ENCODE assay signal across 9 cellular contexts in genomic region chr5:115415143-115415491, GRCh38.
DNase-seq lines count a peak whose midpoint lies in the region; ATAC-seq and TF ChIP-seq lines count a peak whose summit lies in the region.
"Had no signal": no experiment of that assay in that cellular context is flagged by ENCODE, and none has a peak within 500 bp of the region (broad histone marks: within the 10 kb centered on the region; RNA-seq: fewer than 3 reads in every experiment).

No MANE protein-coding gene starts in this region.

- H3K4me1 Mint-ChIP-seq in activated T-helper 2 cell treated with anti-CD3 and anti-CD28 coated beads, Interferon-gamma antibody, Interleukin-2, Interleukin-4, amounts not matched to agents 10 μg/mL and 5 μg/mL and 100 μg/mL, durations not matched to agents 14 hours and 24 hours and 36 hours (ENCODE audit: low read depth) = peaks cover 3% of the 10 kb centered on the region

- H3K4me1 ChIP-seq in heart right ventricle (peaks cover 5 to 51% (median 24%) of the 10 kb centered on the region in 9 donors), transverse colon (peaks cover 16 to 62% (median 36%) of the 10 kb centered on the region in 4 donors)

- WGBS in heart right ventricle, 2 donors = 23 to 40% methylated on average over 1 of the region's 1 CpG
- WGBS in transverse colon (ENCODE audit: low coverage in 1 of 2), 2 donors = 38% methylated on average over 1 of the region's 1 CpG; no CpG with 5 or more reads in 1 of the 2 donors

- ATAC-seq in activated naive CD4-positive, alpha-beta T cell treated with anti-CD3 and anti-CD28 coated beads, Interleukin-2, amount 50 U/mL, for 72 hours = peak; percentile 49 to 83
- ATAC-seq in heart right ventricle = peak in 7 of 8 donors; percentile 29 to 88 (median 82)

- H3K4me3 Mint-ChIP-seq in activated T-helper 2 cell treated with anti-CD3 and anti-CD28 coated beads, Interferon-gamma antibody, Interleukin-2, Interleukin-4, amounts not matched to agents 10 μg/mL and 5 μg/mL and 100 μg/mL, durations not matched to agents 14 hours and 24 hours and 36 hours (ENCODE audit: low read depth) = no peak overlapping the region

- TF ChIP-seq CTCF in heart right ventricle (IDR thresholded peaks at IDR 0.05) = no peak
- TF ChIP-seq CTCF in transverse colon (IDR thresholded peaks at IDR 0.05) = no peak

- H3K9me3 ChIP-seq in heart right ventricle = no peaks in the 10 kb centered on the region
- no peaks in the 10 kb centered on the region for H3K9me3 ChIP-seq in transverse colon

- peak; percentile 60 for TF ChIP-seq EP300 in transverse colon (IDR thresholded peaks at IDR 0.05; ENCODE audit: low read depth)

- H3K27me3 ChIP-seq in heart right ventricle = no peaks in the 10 kb centered on the region
- H3K27me3 ChIP-seq in transverse colon = no peaks in the 10 kb centered on the region

- intact Hi-C loops in heart right ventricle (cut with DNase I) (loop anchor here in 2 of 10 donors (5.0 kb wide), 2 partner anchors 33 to 127 kb away; partner anchors contain the start of gene FEM1C (in 1 of the 2)), transverse colon (cut with DNase I; ENCODE audit: low total_unique reads) (no loop called here)
- intact Hi-C loops in activated T-helper 2 cell treated with anti-CD3 and anti-CD28 coated beads, Interferon-gamma antibody, Interleukin-2, Interleukin-4, amounts not matched to agents 10 μg/mL and 5 μg/mL and 100 μg/mL, durations not matched to agents 14 hours and 24 hours and 36 hours (cut with micrococcal nuclease) = loop anchor here (1.0 to 2.0 kb wide), 2 partner anchors 46 to 72 kb away; no protein-coding TSS in a partner anchor

- in situ Hi-C loops in transverse colon (cut with MboI; ENCODE audit: low pct_ligation_motif_present in 1 of 4, low pct_unique_long_range_greater_than_20kb in 1 of 4, low sequenced_read_pairs in 3 of 4) = no loop called here

- H3K4me3 ChIP-seq in heart right ventricle (no peak overlapping the region), transverse colon (no peak overlapping the region)

- H3K36me3 ChIP-seq in heart right ventricle = no peaks in the 10 kb centered on the region
- no peaks in the 10 kb centered on the region for H3K36me3 ChIP-seq in transverse colon

- peak; percentile 51 for TF ChIP-seq POLR2A in transverse colon (IDR thresholded peaks at IDR 0.05)

- no peaks in the 10 kb centered on the region for H3K36me3 Mint-ChIP-seq in activated naive CD4-positive, alpha-beta T cell treated with anti-CD3 and anti-CD28 coated beads, Interleukin-2, amount 50 U/mL, for 72 hours
- no peaks in the 10 kb centered on the region for H3K36me3 Mint-ChIP-seq in activated T-helper 2 cell treated with anti-CD3 and anti-CD28 coated beads, Interferon-gamma antibody, Interleukin-2, Interleukin-4, amounts not matched to agents 10 μg/mL and 5 μg/mL and 100 μg/mL, durations not matched to agents 14 hours and 24 hours and 36 hours (ENCODE audit: low read depth)

- H3K27me3 Mint-ChIP-seq in activated T-helper 2 cell treated with anti-CD3 and anti-CD28 coated beads, Interferon-gamma antibody, Interleukin-2, Interleukin-4, amounts not matched to agents 10 μg/mL and 5 μg/mL and 100 μg/mL, durations not matched to agents 14 hours and 24 hours and 36 hours (ENCODE audit: low read depth) = peaks cover 8% of the 10 kb centered on the region

- peak overlapping the region in 1 of 2 donors; percentile 19 for H3K27ac Mint-ChIP-seq in activated naive CD4-positive, alpha-beta T cell treated with anti-CD3 and anti-CD28 coated beads, Interleukin-2, amount 50 U/mL, for 72 hours
- H3K27ac Mint-ChIP-seq in activated T-helper 2 cell treated with anti-CD3 and anti-CD28 coated beads, Interferon-gamma antibody, Interleukin-2, Interleukin-4, amounts not matched to agents 10 μg/mL and 5 μg/mL and 100 μg/mL, durations not matched to agents 14 hours and 24 hours and 36 hours = no peak overlapping the region

- peaks cover 0 to 5% of the 10 kb centered on the region in 2 donors for H3K9me3 Mint-ChIP-seq in activated naive CD4-positive, alpha-beta T cell treated with anti-CD3 and anti-CD28 coated beads, Interleukin-2, amount 50 U/mL, for 72 hours
- H3K9me3 Mint-ChIP-seq in activated T-helper 2 cell treated with anti-CD3 and anti-CD28 coated beads, Interferon-gamma antibody, Interleukin-2, Interleukin-4, amounts not matched to agents 10 μg/mL and 5 μg/mL and 100 μg/mL, durations not matched to agents 14 hours and 24 hours and 36 hours = no peaks in the 10 kb centered on the region

- no peak for DNase-seq in activated naive CD4-positive, alpha-beta T cell treated with anti-CD3 and anti-CD28 coated beads, Interleukin-2, amount 50 U/mL, for 72 hours (ENCODE audit: low spot score in 2 of 2)
- no peak for DNase-seq in activated naive CD4-positive, alpha-beta T cell treated with Interleukin-2 at 50 U/mL for 16 hours
- DNase-seq in OCI-M1 (lab: John Stamatoyannopoulos, UW) = peak; percentile 3
- peak in 1 of 2 donors; percentile 36 for DNase-seq in heart right ventricle
- DNase-seq in transverse colon = peak; percentile 89
- no peak for DNase-seq in activated effector memory CD4-positive, alpha-beta T cell treated with Interleukin-2 at 50 U/mL for 16 hours
- DNase-seq in activated T-helper 2 cell treated with anti-CD3 and anti-CD28 coated beads, Interferon-gamma antibody, Interleukin-2, Interleukin-4, amounts not matched to agents 10 μg/mL and 5 μg/mL and 100 μg/mL, durations not matched to agents 14 hours and 24 hours and 36 hours (ENCODE audit: low spot score) = no peak
- no peak for DNase-seq in SKM-1 (lab: John Stamatoyannopoulos, UW; ENCODE audit: unreplicated experiment)
- DNase-seq: DND-41 had no signal

- peak overlapping the region in 2 of 10 donors; percentile 23 to 46 for H3K27ac ChIP-seq in heart right ventricle
- H3K27ac ChIP-seq in transverse colon = peak overlapping the region; percentile 73 to 87 (median 82)

Comparison
In these comparisons a context has a peak if more than half of its experiments do, and no peak if none do; other contexts are left out.
1. DNase-seq: peak in OCI-M1 (single experiment) and transverse colon (single experiment); none in activated naive CD4-positive, alpha-beta T cell treated with anti-CD3 and anti-CD28 coated beads, Interleukin-2, amount 50 U/mL, for 72 hours (0 of 2), activated naive CD4-positive, alpha-beta T cell treated with Interleukin-2 at 50 U/mL for 16 hours (single experiment), activated effector memory CD4-positive, alpha-beta T cell treated with Interleukin-2 at 50 U/mL for 16 hours (single experiment), activated T-helper 2 cell treated with anti-CD3 and anti-CD28 coated beads, Interferon-gamma antibody, Interleukin-2, Interleukin-4, amounts not matched to agents 10 μg/mL and 5 μg/mL and 100 μg/mL, durations not matched to agents 14 hours and 24 hours and 36 hours (single experiment) and SKM-1 (single experiment).